ENCODE assay signal across 9 cellular contexts in genomic region chr19:18683955-18684641, GRCh38. TPM values are rescaled to one million over a fixed set of nuclear protein-coding genes. Genes with fewer than 3 reads are reported as not detected.
DNase-seq lines count a peak whose midpoint lies in the region; ATAC-seq, FAIRE-seq and TF ChIP-seq lines count a peak whose summit lies in the region.
"Had no signal": no experiment of that assay in that cellular context is flagged by ENCODE, and none has a peak within 500 bp of the region (broad histone marks: within the 10 kb centered on the region; RNA-seq: fewer than 3 reads in every experiment).

No MANE protein-coding gene starts in this region.

- ATAC-seq in HG02885 (IDR thresholded peaks at IDR 0.05; ENCODE audit: poor library complexity, unreplicated experiment) = no peak

- no peak for TF ChIP-seq CTCF in HL-60 (IDR thresholded peaks at IDR 0.05; ENCODE audit: insufficient read depth, low read length)
- no peak for TF ChIP-seq CTCF in bronchial epithelial cell (IDR thresholded peaks at IDR 0.05; ENCODE audit: insufficient read depth, low read length, severe bottlenecking)

- DNase-seq in DMS53 (lab: John Stamatoyannopoulos, UW) (peak; percentile 55), DMS53 treated with DMSO at 0.1 percent for 48 hours (lab: John Stamatoyannopoulos, UW; ENCODE audit: unreplicated experiment) (no peak), HL-60 (ENCODE audit: low read depth in 1 of 2, low spot score in 1 of 2) (no peak), bronchial epithelial cell (ENCODE audit: low read depth) (no peak), SIG-M5 treated with dmso at 0.1 percent for 504 hours (lab: John Stamatoyannopoulos, UW; ENCODE audit: unreplicated experiment) (no peak), foreskin melanocyte (no peak)

- peaks cover 0 to 14% of the 10 kb centered on the region in 2 donors for H3K4me1 ChIP-seq in muscle layer of duodenum (ENCODE audit: control insufficient read depth in 1 of 2, insufficient read depth in 2 of 2, low read length in 2 of 2)

- H3K36me3 ChIP-seq in bronchial epithelial cell (ENCODE audit: control insufficient read depth, insufficient read depth, low read length) (no peaks in the 10 kb centered on the region), muscle layer of duodenum (ENCODE audit: control insufficient read depth in 1 of 2, insufficient read depth in 2 of 2, low read length in 2 of 2) (no peaks in the 10 kb centered on the region)

- no peaks in the 10 kb centered on the region for H3K27me3 ChIP-seq in HL-60 (ENCODE audit: insufficient read depth, poor library complexity, severe bottlenecking)
- H3K27me3 ChIP-seq in bronchial epithelial cell (ENCODE audit: control insufficient read depth, insufficient read depth, low read length) = no peaks in the 10 kb centered on the region
- no peaks in the 10 kb centered on the region for H3K27me3 ChIP-seq in muscle layer of duodenum (ENCODE audit: low read depth, low read length)

- H3K4me3 ChIP-seq in HL-60 (replicated peaks; ENCODE audit: insufficient read depth, low read length) (peak overlapping the region; percentile 73), bronchial epithelial cell (ENCODE audit: low read depth, low read length) (peak overlapping the region; percentile 48), muscle layer of duodenum (ENCODE audit: low read depth in 1 of 2, low read length in 2 of 2) (peak overlapping the region; percentile 50 to 57)

- H3K9me3 ChIP-seq in muscle layer of duodenum (ENCODE audit: control insufficient read depth in 1 of 2, low read length in 2 of 2) = no peaks in the 10 kb centered on the region

- FAIRE-seq in bronchial epithelial cell (lab: Jason Lieb, UNC) = no peak
- FAIRE-seq: A204.1 had no signal

- H3K27ac ChIP-seq in HL-60 (replicated peaks) (no peak overlapping the region), muscle layer of duodenum (ENCODE audit: low read length) (no peak overlapping the region)

RNA-seq across cellular contexts. Expression of gene CRTC1, which starts 0.6 kb away (rescaled TPM):
- total RNA-seq in bronchial epithelial cell = 0.79 and 1.3 TPM in 2 replicates

RNA-seq across cellular contexts. Expression of gene KLHL26, which starts 47.3 kb away (rescaled TPM):
- 3.2 and 4.9 TPM in 2 replicates for total RNA-seq in bronchial epithelial cell
